In genomic region chr11:48108231-48109045, GRCh38 we compare ENCODE assay signal across 9 cellular contexts.
DNase-seq lines count a peak whose midpoint lies in the region; ATAC-seq and TF ChIP-seq lines count a peak whose summit lies in the region.
"Had no signal": no experiment of that assay in that cellular context is flagged by ENCODE, and none has a peak within 500 bp of the region (broad histone marks: within the 10 kb centered on the region; RNA-seq: fewer than 3 reads in every experiment).

No MANE protein-coding gene starts in this region.

- H3K27me3 ChIP-seq in mesenchymal stem cell (ENCODE audit: control insufficient read depth in 1 of 2, insufficient read depth in 1 of 2, low read length in 2 of 2) (no peaks in the 10 kb centered on the region), suprapubic skin (no peaks in the 10 kb centered on the region)
- H3K27me3 ChIP-seq: vagina had no signal

- TF ChIP-seq POLR2A in suprapubic skin (IDR thresholded peaks at IDR 0.05) = no peak

- peak overlapping the region; percentile 25 for H2BK5ac ChIP-seq in mesenchymal stem cell (ENCODE audit: low read depth, low read length, poor library complexity, severe bottlenecking)

- H2AFZ ChIP-seq in mesenchymal stem cell (ENCODE audit: low read depth, low read length) = no peak overlapping the region

- peak overlapping the region in 1 of 2 experiments; percentile 6 for H3K4ac ChIP-seq in mesenchymal stem cell (ENCODE audit: low read depth in 1 of 2, low read length in 2 of 2)

- no peak overlapping the region for H4K8ac ChIP-seq in mesenchymal stem cell (ENCODE audit: low read length)

- no peak overlapping the region for H3K4me3 ChIP-seq in mesenchymal stem cell (ENCODE audit: insufficient read depth in 1 of 2, low read depth in 1 of 2, low read length in 2 of 2)
- H3K4me3 ChIP-seq in suprapubic skin = no peak overlapping the region

- H3K4me2 ChIP-seq in mesenchymal stem cell (ENCODE audit: low read length, poor library complexity, severe bottlenecking) = no peak overlapping the region

- TF ChIP-seq CTCF in suprapubic skin (IDR thresholded peaks at IDR 0.05) = no peak

- no peak overlapping the region for H2BK120ac ChIP-seq in mesenchymal stem cell (ENCODE audit: low read depth, low read length)

- TF ChIP-seq EP300 in suprapubic skin (IDR thresholded peaks at IDR 0.05) = no peak

- peak overlapping the region; percentile 1 for H3K4me3 Mint-ChIP-seq in activated CD4-positive, alpha-beta memory T cell treated with anti-CD3 and anti-CD28 coated beads, Interleukin-2, amount 10 ng/mL, durations not matched to agents 7 days and 5 days

- no peak overlapping the region for H2BK15ac ChIP-seq in mesenchymal stem cell (ENCODE audit: low read depth, poor library complexity, severe bottlenecking)

- peak overlapping the region in 1 of 2 experiments; percentile 27 for H3K23ac ChIP-seq in mesenchymal stem cell (ENCODE audit: low read length in 2 of 2)

- no peak overlapping the region for H3K14ac ChIP-seq in mesenchymal stem cell (ENCODE audit: low read length in 2 of 2)

- peak overlapping the region; percentile 73 for H3K9ac ChIP-seq in mesenchymal stem cell (ENCODE audit: low read length)

- no peaks in the 10 kb centered on the region for H3K9me3 Mint-ChIP-seq in activated CD4-positive, alpha-beta memory T cell treated with anti-CD3 and anti-CD28 coated beads, Interleukin-2, amount 10 ng/mL, durations not matched to agents 7 days and 5 days

- H3K27ac ChIP-seq in mesenchymal stem cell (ENCODE audit: low read length, poor library complexity, severe bottlenecking) (peak overlapping the region; percentile 45), suprapubic skin (no peak overlapping the region)
- H3K27ac ChIP-seq: vagina had no signal

- H3K9me3 ChIP-seq in mesenchymal stem cell (ENCODE audit: control insufficient read depth, low read length) = no peaks in the 10 kb centered on the region
- H3K9me3 ChIP-seq in suprapubic skin = no peaks in the 10 kb centered on the region
- H3K9me3 ChIP-seq: vagina had no signal

- H3K36me3 ChIP-seq in mesenchymal stem cell (ENCODE audit: control insufficient read depth in 1 of 2, insufficient read depth in 2 of 2, low read depth in 1 of 2, low read length in 2 of 2) (no peaks in the 10 kb centered on the region), suprapubic skin (no peaks in the 10 kb centered on the region)
- H3K36me3 ChIP-seq: vagina had no signal

- POLR2A ChIA-PET in activated CD4-positive, alpha-beta memory T cell treated with anti-CD3 and anti-CD28 coated beads, Interleukin-2, amount 10 ng/mL, durations not matched to agents 7 days and 5 days (lab: Charles Lee) = interaction anchor here (0.7 to 5.7 kb wide), 24 partner anchors 11 to 342 kb away, joined by 3 to 99 read pairs (median 4); partner anchors contain the start of gene NUP160

- CTCF ChIA-PET in activated CD4-positive, alpha-beta memory T cell treated with anti-CD3 and anti-CD28 coated beads, Interleukin-2, amount 10 ng/mL, durations not matched to agents 7 days and 5 days (lab: Charles Lee) = interaction anchor here (0.7 to 10.3 kb wide), 36 partner anchors 8 to 393 kb away, joined by 3 to 238 read pairs (median 5); partner anchors contain the start of genes AGBL2 and PTPRJ

- ATAC-seq in left ventricle myocardium superior (peak; percentile 16), GM21360 (IDR thresholded peaks at IDR 0.05; ENCODE audit: unreplicated experiment) (no peak)

- no peak for DNase-seq in left ventricle myocardium superior
- no peak for DNase-seq in cardiac septum (ENCODE audit: low spot score)
- no peak for DNase-seq in activated CD4-positive, alpha-beta memory T cell treated with anti-CD3 and anti-CD28 coated beads, Interleukin-2, amount 10 ng/mL, durations not matched to agents 7 days and 5 days
- DNase-seq in mesenchymal stem cell = no peak
- DNase-seq in NCI-H1092 treated with DMSO at 0.1 percent for 48 hours (lab: John Stamatoyannopoulos, UW) = no peak
- no peak for DNase-seq in suprapubic skin (ENCODE audit: low spot score in 2 of 2)
- DNase-seq in cortex of kidney (lab: John Stamatoyannopoulos, UW) = no peak

- peaks cover 62% of the 10 kb centered on the region for H3K4me1 Mint-ChIP-seq in activated CD4-positive, alpha-beta memory T cell treated with anti-CD3 and anti-CD28 coated beads, Interleukin-2, amount 10 ng/mL, durations not matched to agents 7 days and 5 days

- WGBS in mesenchymal stem cell = 93% methylated on average over 10 of the region's 11 CpGs
- WGBS in suprapubic skin = 86% methylated on average over 11 of the region's 11 CpGs

- H3K79me1 ChIP-seq in mesenchymal stem cell (replicated peaks; ENCODE audit: low read length, poor library complexity, severe bottlenecking) = peaks cover 3% of the 10 kb centered on the region

- H4K91ac ChIP-seq in mesenchymal stem cell (ENCODE audit: low read length) = peak overlapping the region; percentile 34

- H3K4me1 ChIP-seq in mesenchymal stem cell (ENCODE audit: control insufficient read depth, insufficient read depth, low read depth, low read length) (peaks cover 36% of the 10 kb centered on the region), suprapubic skin (peaks cover 32% of the 10 kb centered on the region)

- peak overlapping the region; percentile 84 for H3K27ac Mint-ChIP-seq in activated CD4-positive, alpha-beta memory T cell treated with anti-CD3 and anti-CD28 coated beads, Interleukin-2, amount 10 ng/mL, durations not matched to agents 7 days and 5 days

- H3K27me3 Mint-ChIP-seq in activated CD4-positive, alpha-beta memory T cell treated with anti-CD3 and anti-CD28 coated beads, Interleukin-2, amount 10 ng/mL, durations not matched to agents 7 days and 5 days = no peaks in the 10 kb centered on the region

- H2AK5ac ChIP-seq in mesenchymal stem cell (ENCODE audit: low read length, severe bottlenecking) = peak overlapping the region; percentile 95

- peak overlapping the region; percentile 69 to 84 for H2BK12ac ChIP-seq in mesenchymal stem cell (ENCODE audit: low read length in 2 of 2)

- intact Hi-C loops in left ventricle myocardium superior (cut with micrococcal nuclease) (no loop called here), cardiac septum (cut with DNase I) (loop anchor here (5.0 kb wide), 1 partner anchor 161 kb away; no protein-coding TSS in a partner anchor)

- peak overlapping the region in 1 of 2 experiments; percentile 50 for H3K18ac ChIP-seq in mesenchymal stem cell (ENCODE audit: low read depth in 1 of 2, low read length in 2 of 2)

- H3K36me3 Mint-ChIP-seq in activated CD4-positive, alpha-beta memory T cell treated with anti-CD3 and anti-CD28 coated beads, Interleukin-2, amount 10 ng/mL, durations not matched to agents 7 days and 5 days (ENCODE audit: low read depth) = peaks cover 25% of the 10 kb centered on the region
